ENCODE assay signal across 14 cellular contexts in genomic region chr5:112876362-112876761, GRCh38.
"Had no signal": no experiment of that assay in that cellular context is flagged by ENCODE, and none has a peak within 500 bp of the region (broad histone marks: within the 10 kb centered on the region; RNA-seq: fewer than 3 reads in every experiment).

No MANE protein-coding gene starts in this region.

- H3K27ac ChIP-seq: left lung, suprapubic skin had no signal

- H3K27ac Mint-ChIP-seq: activated CD8-positive, alpha-beta memory T cell treated with anti-CD3 and anti-CD28 coated beads, Interleukin-2, amount 10 ng/mL, durations not matched to agents 7 days and 5 days; type B pancreatic cell had no signal

- DNase-seq: activated CD4-positive, alpha-beta T cell treated with anti-CD3 and anti-CD28 coated beads for 48 hours; activated CD8-positive, alpha-beta memory T cell treated with anti-CD3 and anti-CD28 coated beads, Interleukin-2, amount 10 ng/mL, durations not matched to agents 7 days and 5 days; activated gamma-delta T cell; activated T-cell treated with anti-CD3 and anti-CD28 coated beads, Interleukin-2, amount 50 U/mL, for 4 hours; effector memory CD8-positive, alpha-beta T cell; erythroblast; head of caudate nucleus; left lung; stimulated activated CD4-positive, alpha-beta T cell treated with anti-CD3 and anti-CD28 coated beads, Interleukin-2, amount 100 ng/mL, for 48 hours; stimulated activated naive CD4-positive, alpha-beta T cell treated with Interleukin-2 at 50 U/mL for 16 hours; T-helper 1 cell had no signal

- H3K4me3 ChIP-seq: left lung, suprapubic skin had no signal

- H3K27me3 ChIP-seq: left lung, suprapubic skin had no signal

- FAIRE-seq: keratinocyte had no signal

- ATAC-seq: activated CD8-positive, alpha-beta memory T cell treated with anti-CD3 and anti-CD28 coated beads, Interleukin-2, amount 10 ng/mL, durations not matched to agents 7 days and 5 days; activated T-cell treated with anti-CD3 and anti-CD28 coated beads, Interleukin-2, amount 50 U/mL, for 4 hours; effector memory CD8-positive, alpha-beta T cell; left lung had no signal

- H3K27me3 Mint-ChIP-seq: activated CD8-positive, alpha-beta memory T cell treated with anti-CD3 and anti-CD28 coated beads, Interleukin-2, amount 10 ng/mL, durations not matched to agents 7 days and 5 days; effector memory CD8-positive, alpha-beta T cell; type B pancreatic cell had no signal

- H3K4me3 Mint-ChIP-seq: activated CD8-positive, alpha-beta memory T cell treated with anti-CD3 and anti-CD28 coated beads, Interleukin-2, amount 10 ng/mL, durations not matched to agents 7 days and 5 days; activated T-cell treated with anti-CD3 and anti-CD28 coated beads, Interleukin-2, amount 50 U/mL, for 4 hours; effector memory CD8-positive, alpha-beta T cell; type B pancreatic cell had no signal

- H3K9me3 ChIP-seq: left lung, suprapubic skin had no signal

- H3K9me3 Mint-ChIP-seq: activated T-cell treated with anti-CD3 and anti-CD28 coated beads, Interleukin-2, amount 50 U/mL, for 4 hours; effector memory CD8-positive, alpha-beta T cell; type B pancreatic cell had no signal
